Comparison of ENCODE assay signal across 1 cellular context in genomic region chr10:48580236-48580635, GRCh38.
TF ChIP-seq lines count a peak whose summit lies in the region.

No MANE protein-coding gene starts in this region.

TF ChIP-seq in IMR-90, 13 proteins besides CTCF, POLR2A, EP300 and RAD21:
- TF ChIP-seq FOS (IDR thresholded peaks at IDR 0.05; ENCODE audit: low read depth, low read length) (no peak), MAFK (IDR thresholded peaks at IDR 0.05; ENCODE audit: low read depth, low read length) (no peak), SMC3 (IDR thresholded peaks at IDR 0.05; ENCODE audit: low read depth, low read length) (no peak), CEBPB (IDR thresholded peaks at IDR 0.05; ENCODE audit: low read depth, low read length) (no peak), BHLHE40 (IDR thresholded peaks at IDR 0.05; ENCODE audit: low read depth, low read length) (no peak), USF2 (IDR thresholded peaks at IDR 0.05; ENCODE audit: low read depth, low read length) (no peak), RFX5 (IDR thresholded peaks at IDR 0.05; ENCODE audit: low read depth, low read length) (no peak), MXI1 (IDR thresholded peaks at IDR 0.05; ENCODE audit: borderline replicate concordance, low read depth, low read length) (no peak), CHD1 (IDR thresholded peaks at IDR 0.05; ENCODE audit: low read depth, low read length) (no peak), NFE2L2 (IDR thresholded peaks at IDR 0.05; ENCODE audit: low read depth, low read length) (no peak), ELK1 (IDR thresholded peaks at IDR 0.05; ENCODE audit: borderline replicate concordance, low read depth, low read length) (no peak), RCOR1 (IDR thresholded peaks at IDR 0.05; ENCODE audit: insufficient replicate concordance, low read length) (no peak), MAZ (IDR thresholded peaks at IDR 0.05; ENCODE audit: borderline replicate concordance, low read depth, low read length) (no peak)
